9 cellular contexts compared by ENCODE assay signal in the genomic region with DNA sequence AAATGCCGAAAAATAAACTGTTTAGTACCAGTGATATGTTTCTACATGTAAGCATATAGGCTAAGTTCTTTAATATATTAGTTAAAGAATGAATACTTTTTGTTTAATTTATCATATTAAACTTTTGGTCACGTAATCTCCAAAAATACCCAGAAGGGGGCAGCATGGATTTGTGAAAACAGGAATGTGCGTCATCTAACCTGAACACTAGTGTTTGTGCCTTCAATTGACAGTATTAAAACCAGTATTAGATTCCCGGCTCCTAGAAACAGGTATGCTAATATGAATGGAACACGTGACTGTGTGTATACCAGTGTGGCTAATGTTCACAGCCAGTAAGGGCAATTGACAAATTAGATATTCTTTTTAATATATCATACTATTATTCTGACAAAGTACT. TPM values are rescaled to one million over a fixed set of nuclear protein-coding genes. Genes with fewer than 3 reads are reported as not detected.
DNase-seq lines count a peak whose midpoint lies in the region; ATAC-seq and TF ChIP-seq lines count a peak whose summit lies in the region.
"Had no signal": no experiment of that assay in that cellular context is flagged by ENCODE, and none has a peak within 500 bp of the region (broad histone marks: within the 10 kb centered on the region; RNA-seq: fewer than 3 reads in every experiment).

No MANE protein-coding gene starts in this region.

- H3K36me3 Mint-ChIP-seq in MCF 10A (ENCODE audit: insufficient read depth, unreplicated experiment): no peaks in the 10 kb centered on the region

- no peak overlapping the region for H3K4me3 Mint-ChIP-seq in MCF 10A (ENCODE audit: unreplicated experiment)
- H3K4me3 Mint-ChIP-seq: activated naive CD8-positive, alpha-beta T cell treated with anti-CD3 and anti-CD28 coated beads, Interleukin-2, amount 10 ng/mL, durations not matched to agents 7 days and 5 days had no signal

- no peaks in the 10 kb centered on the region for H3K27me3 Mint-ChIP-seq in MCF 10A (ENCODE audit: insufficient read depth, unreplicated experiment)
- H3K27me3 Mint-ChIP-seq: activated naive CD8-positive, alpha-beta T cell treated with anti-CD3 and anti-CD28 coated beads, Interleukin-2, amount 10 ng/mL, durations not matched to agents 7 days and 5 days had no signal

- TF ChIP-seq EP300 in esophagus muscularis mucosa (IDR thresholded peaks at IDR 0.05): no peak

- no peaks in the 10 kb centered on the region for H3K4me1 Mint-ChIP-seq in MCF 10A (ENCODE audit: insufficient read depth, unreplicated experiment)
- H3K4me1 Mint-ChIP-seq: activated naive CD8-positive, alpha-beta T cell treated with anti-CD3 and anti-CD28 coated beads, Interleukin-2, amount 10 ng/mL, durations not matched to agents 7 days and 5 days had no signal

- peak; percentile 59 for DNase-seq in MCF 10A (ENCODE audit: unreplicated experiment)
- no peak for DNase-seq in breast epithelium (ENCODE audit: low spot score in 2 of 2)
- peak; percentile 23 for DNase-seq in Jurkat, Clone E6-1 (ENCODE audit: low read depth, low spot score)
- peak; percentile 59 for DNase-seq in RKO (ENCODE audit: low spot score)
- no peak for DNase-seq in esophagus muscularis mucosa (ENCODE audit: extremely low spot score)
- peak; percentile 41 for DNase-seq in putamen (ENCODE audit: low spot score)
- DNase-seq: activated naive CD8-positive, alpha-beta T cell treated with anti-CD3 and anti-CD28 coated beads, Interleukin-2, amount 10 ng/mL, durations not matched to agents 7 days and 5 days had no signal

- H3K27ac Mint-ChIP-seq in MCF 10A (ENCODE audit: low read depth, unreplicated experiment): no peak overlapping the region
- H3K27ac Mint-ChIP-seq: activated naive CD8-positive, alpha-beta T cell treated with anti-CD3 and anti-CD28 coated beads, Interleukin-2, amount 10 ng/mL, durations not matched to agents 7 days and 5 days had no signal

- TF ChIP-seq POLR2A in breast epithelium (IDR thresholded peaks at IDR 0.05) (no peak), esophagus muscularis mucosa (IDR thresholded peaks at IDR 0.05; ENCODE audit: low read depth) (no peak)

- no peaks in the 10 kb centered on the region for H3K36me3 ChIP-seq in breast epithelium
- H3K36me3 ChIP-seq in esophagus muscularis mucosa: peaks cover 0 to 9% (median 4%) of the 10 kb centered on the region in 4 donors

- TF ChIP-seq CTCF in MCF 10A (IDR thresholded peaks at IDR 0.05; ENCODE audit: unreplicated experiment) (peak; percentile 31), breast epithelium (IDR thresholded peaks at IDR 0.05) (peak in 1 of 3 donors; percentile 30), esophagus muscularis mucosa (IDR thresholded peaks at IDR 0.05) (peak; percentile 21 to 32 (median 25))

- H3K27ac ChIP-seq in breast epithelium (no peak overlapping the region), esophagus muscularis mucosa (replicated peaks in 1 of 4) (no peak overlapping the region)

- POLR2A ChIA-PET in MCF 10A (lab: Yijun Ruan, JAX): no interaction called here

- intact Hi-C loops in MCF 10A (cut with micrococcal nuclease): no loop called here
- intact Hi-C loops in breast epithelium (cut with DNase I; ENCODE audit: low total_unique reads): no loop called here
- intact Hi-C loops in esophagus muscularis mucosa (cut with DNase I): no loop called here

- H3K9me3 Mint-ChIP-seq in MCF 10A (ENCODE audit: unreplicated experiment): no peaks in the 10 kb centered on the region
- H3K9me3 Mint-ChIP-seq: activated naive CD8-positive, alpha-beta T cell treated with anti-CD3 and anti-CD28 coated beads, Interleukin-2, amount 10 ng/mL, durations not matched to agents 7 days and 5 days had no signal

- H3K4me3 ChIP-seq in breast epithelium: no peak overlapping the region
- H3K4me3 ChIP-seq in Jurkat, Clone E6-1 (ENCODE audit: low read length): no peak overlapping the region
- H3K4me3 ChIP-seq in esophagus muscularis mucosa: no peak overlapping the region

- CTCF ChIA-PET in MCF 10A (lab: Yijun Ruan, JAX): interaction anchor here (0.6 to 3.2 kb wide), 18 partner anchors 8 to 1387 kb away, joined by 3 to 21 read pairs (median 3); no protein-coding TSS in a partner anchor

- H3K4me1 ChIP-seq in breast epithelium: no peaks in the 10 kb centered on the region
- no peaks in the 10 kb centered on the region for H3K4me1 ChIP-seq in esophagus muscularis mucosa

- 70% methylated on average over 5 of the region's 5 CpGs for WGBS in esophagus muscularis mucosa

- H3K9me3 ChIP-seq in breast epithelium (no peaks in the 10 kb centered on the region), esophagus muscularis mucosa (no peaks in the 10 kb centered on the region)

- ATAC-seq in HG02840 (IDR thresholded peaks at IDR 0.05; ENCODE audit: low FRiP score, unreplicated experiment) (no peak), HG02852 (IDR thresholded peaks at IDR 0.05; ENCODE audit: unreplicated experiment) (no peak)

- no TSS peak for BruUV-seq in MCF 10A (replicated peaks; lab: Mats Ljungman, UMichigan)

- H3K27me3 ChIP-seq in breast epithelium: no peaks in the 10 kb centered on the region
- no peaks in the 10 kb centered on the region for H3K27me3 ChIP-seq in esophagus muscularis mucosa

RNA-seq across cellular contexts. Expression of a gene that starts 51.8 kb away (rescaled TPM):
- 12.6 and 17.3 TPM in 2 replicates for total RNA-seq in MCF 10A (2022)
- total RNA-seq in breast epithelium: 10 to 100 TPM; 28.3 to 32.6 (median 31.1) TPM
- 6.9 TPM for polyA plus RNA-seq in Jurkat, Clone E6-1 (2012; ENCODE audit: insufficient read depth, insufficient read length)
- total RNA-seq in esophagus muscularis mucosa: 10 to 100 TPM; 23.1 to 48.6 (median 30.3) TPM

Comparison
In these comparisons a context has a peak if more than half of its experiments do, and no peak if none do; other contexts are left out.
1. DNase-seq: peak in MCF 10A (single experiment), Jurkat, Clone E6-1 (single experiment), RKO (single experiment) and putamen (single experiment); none in breast epithelium (0 of 2) and esophagus muscularis mucosa (single experiment).